ENCODE assay signal across 14 cellular contexts in genomic region chr2:36609507-36609906, GRCh38. TPM values are rescaled to one million over a fixed set of nuclear protein-coding genes. Genes with fewer than 3 reads are reported as not detected.
DNase-seq lines count a peak whose midpoint lies in the region; FAIRE-seq and TF ChIP-seq lines count a peak whose summit lies in the region.
"Had no signal": no experiment of that assay in that cellular context is flagged by ENCODE, and none has a peak within 500 bp of the region (broad histone marks: within the 10 kb centered on the region; RNA-seq: fewer than 3 reads in every experiment).

No MANE protein-coding gene starts in this region.

- TF ChIP-seq CTCF in D721Med (IDR thresholded peaks at IDR 0.05; ENCODE audit: insufficient read depth, missing control alignments) (no peak), fibroblast of villous mesenchyme (IDR thresholded peaks at IDR 0.05; ENCODE audit: insufficient read depth, low read depth, low read length) (no peak)

- DNase-seq in COR-L47 (lab: John Stamatoyannopoulos, UW) (peak; percentile 37), D721Med (ENCODE audit: insufficient read length, low spot score) (no peak), NCI-H748 treated with DMSO at 0.1 percent for 48 hours (lab: John Stamatoyannopoulos, UW) (peak; percentile 29), fibroblast of villous mesenchyme (ENCODE audit: low read depth) (peak; percentile 68), NOMO-1 (lab: John Stamatoyannopoulos, UW; ENCODE audit: unreplicated experiment in 2 of 2) (no peak), GOT3 (lab: John Stamatoyannopoulos, UW) (no peak)
- no peak for DNase-seq in stimulated activated CD4-positive, alpha-beta T cell treated with anti-CD3 and anti-CD28 coated beads, Interleukin-12 subunit alpha, Interleukin-12 subunit beta, amount 100 ng/mL, for 4 hours
- DNase-seq: BE2C; CD4-positive, alpha-beta memory T cell; DND-41; GDM1; H7 had no signal

- peak; percentile 56 for FAIRE-seq in D721Med (lab: Jason Lieb, UNC)
- FAIRE-seq: A549, GM12892 had no signal

- no peak overlapping the region for H3K4me3 ChIP-seq in fibroblast of villous mesenchyme (ENCODE audit: low read depth, low read length)
- H3K4me3 ChIP-seq: A549 had no signal

RNA-seq across cellular contexts. Expression of gene FEZ2, which starts 11.5 kb away (rescaled TPM):
- total RNA-seq in fibroblast of villous mesenchyme = 53.1 and 56.6 TPM in 2 replicates

Comparison
In these comparisons a context has a peak if more than half of its experiments do, and no peak if none do; other contexts are left out.
1. DNase-seq: peak in COR-L47 (single experiment), NCI-H748 treated with DMSO at 0.1 percent for 48 hours (single experiment) and fibroblast of villous mesenchyme (single experiment); none in D721Med (single experiment), NOMO-1 (0 of 2), GOT3 (single experiment) and stimulated activated CD4-positive, alpha-beta T cell treated with anti-CD3 and anti-CD28 coated beads, Interleukin-12 subunit alpha, Interleukin-12 subunit beta, amount 100 ng/mL, for 4 hours (single experiment).